Comparison of ENCODE assay signal across 9 cellular contexts in genomic region chr12:95820096-95820703, GRCh38. TPM values are rescaled to one million over a fixed set of nuclear protein-coding genes. Genes with fewer than 3 reads are reported as not detected.
A peak's percentile ranks its signal among the peaks of the same experiment; 100 is the strongest.
DNase-seq lines count a peak whose midpoint lies in the region; ATAC-seq and TF ChIP-seq lines count a peak whose summit lies in the region.
"Had no signal": no experiment of that assay in that cellular context is flagged by ENCODE, and none has a peak within 500 bp of the region (broad histone marks: within the 10 kb centered on the region; RNA-seq: fewer than 3 reads in every experiment).

No MANE protein-coding gene starts in this region.

- no peak overlapping the region for H3K27ac ChIP-seq in AG04450 (ENCODE audit: low read depth, low read length)
- H3K27ac ChIP-seq in OCI-LY1 (ENCODE audit: low read depth, low read length, poor library complexity, severe bottlenecking): no peak overlapping the region
- no peak overlapping the region for H3K27ac ChIP-seq in psoas muscle

- peak; percentile 65 for TF ChIP-seq CTCF in AG04450 (IDR thresholded peaks at IDR 0.05; ENCODE audit: low read depth, low read length)
- TF ChIP-seq CTCF in HFFc6 (IDR thresholded peaks at IDR 0.05): peak; percentile 87
- peak; percentile 22; the same call in 1 of the 2 replicates for TF ChIP-seq CTCF in OCI-LY1 (IDR thresholded peaks at IDR 0.05; ENCODE audit: low read length)
- peak; percentile 44 for TF ChIP-seq CTCF in psoas muscle (IDR thresholded peaks at IDR 0.05)

- H3K27me3 ChIP-seq in AG04450 (ENCODE audit: control insufficient read depth, insufficient read depth, low read length): peaks cover 5% of the 10 kb centered on the region
- H3K27me3 ChIP-seq in OCI-LY1 (ENCODE audit: insufficient read depth, low read length): no peaks in the 10 kb centered on the region
- no peaks in the 10 kb centered on the region for H3K27me3 ChIP-seq in psoas muscle (ENCODE audit: insufficient read depth in 3 of 3, low read length in 2 of 3)

- peaks cover 12% of the 10 kb centered on the region; the same call in 1 of the 2 replicates for H3K27me3 Mint-ChIP-seq in HFFc6 (ENCODE audit: insufficient read depth)

- no peak overlapping the region for H2AFZ ChIP-seq in OCI-LY1 (ENCODE audit: low read length)

- no peak overlapping the region for H3K4me3 ChIP-seq in AG04450 (ENCODE audit: low read depth, low read length)
- no peak overlapping the region for H3K4me3 ChIP-seq in OCI-LY1 (ENCODE audit: low read depth, low read length, poor library complexity, severe bottlenecking)
- H3K4me3 ChIP-seq in psoas muscle: no peak overlapping the region

- H3K36me3 ChIP-seq in OCI-LY1 (ENCODE audit: insufficient read depth, low read length): no peaks in the 10 kb centered on the region
- H3K36me3 ChIP-seq in psoas muscle (ENCODE audit: insufficient read depth in 1 of 2, low read depth in 1 of 2): no peaks in the 10 kb centered on the region

- H3K4me1 Mint-ChIP-seq in HFFc6 (ENCODE audit: low read depth): no peaks in the 10 kb centered on the region
- H3K4me1 Mint-ChIP-seq: activated naive CD4-positive, alpha-beta T cell treated with anti-CD3 and anti-CD28 coated beads, Interleukin-2, amount 50 U/mL, for 24 hours had no signal

- DNase-seq in AG04450 (ENCODE audit: low read depth, low spot score): peak; percentile 23
- DNase-seq in HFFc6: peak; percentile 62
- no peak for DNase-seq in psoas muscle
- no peak for DNase-seq in NOMO-1 (lab: John Stamatoyannopoulos, UW; ENCODE audit: unreplicated experiment in 2 of 2)
- no peak for DNase-seq in OCI-M2 (lab: John Stamatoyannopoulos, UW; ENCODE audit: unreplicated experiment)
- no peak for DNase-seq in 8988T

- H3K4me2 ChIP-seq in OCI-LY1 (ENCODE audit: low read length): no peak overlapping the region

- no peaks in the 10 kb centered on the region for H4K20me1 ChIP-seq in OCI-LY1 (ENCODE audit: insufficient read depth, low read length)

- H3K9ac ChIP-seq in OCI-LY1 (ENCODE audit: low read length): no peak overlapping the region

- H3K4me3 Mint-ChIP-seq in HFFc6: no peak overlapping the region
- H3K4me3 Mint-ChIP-seq: activated naive CD4-positive, alpha-beta T cell treated with anti-CD3 and anti-CD28 coated beads, Interleukin-2, amount 50 U/mL, for 24 hours had no signal

- H3K9me2 ChIP-seq in OCI-LY1 (ENCODE audit: low read depth, low read length): no peaks in the 10 kb centered on the region

- H3K4me1 ChIP-seq in OCI-LY1 (ENCODE audit: insufficient read depth, low read length, severe bottlenecking) (no peaks in the 10 kb centered on the region), psoas muscle (no peaks in the 10 kb centered on the region)

- H3K27ac Mint-ChIP-seq in HFFc6: no peak overlapping the region
- H3K27ac Mint-ChIP-seq: activated naive CD4-positive, alpha-beta T cell treated with anti-CD3 and anti-CD28 coated beads, Interleukin-2, amount 50 U/mL, for 24 hours had no signal

- intact Hi-C loops in psoas muscle (cut with DNase I): no loop called here

- CTCF ChIA-PET in AG04450 (lab: Charles Lee): interaction anchor here (0.5 to 1.0 kb wide), 5 partner anchors 11 to 267 kb away, joined by 3 to 6 read pairs (median 3); no protein-coding TSS in a partner anchor

- POLR2A ChIA-PET in AG04450 (lab: Yijun Ruan, JAX): no interaction called here

- no peaks in the 10 kb centered on the region for H3K9me3 ChIP-seq in AG04450 (ENCODE audit: control insufficient read depth, insufficient read depth, low read length)
- no peaks in the 10 kb centered on the region for H3K9me3 ChIP-seq in OCI-LY1 (ENCODE audit: low read length)
- H3K9me3 ChIP-seq in psoas muscle: no peaks in the 10 kb centered on the region

- no peaks in the 10 kb centered on the region for H3K9me3 Mint-ChIP-seq in HFFc6
- H3K9me3 Mint-ChIP-seq: activated naive CD4-positive, alpha-beta T cell treated with anti-CD3 and anti-CD28 coated beads, Interleukin-2, amount 50 U/mL, for 24 hours had no signal

- no peaks in the 10 kb centered on the region for H3K36me3 Mint-ChIP-seq in HFFc6 (ENCODE audit: low read depth)
- H3K36me3 Mint-ChIP-seq: activated naive CD4-positive, alpha-beta T cell treated with anti-CD3 and anti-CD28 coated beads, Interleukin-2, amount 50 U/mL, for 24 hours had no signal

- H3K79me2 ChIP-seq in OCI-LY1 (ENCODE audit: insufficient read depth, low read length): no peaks in the 10 kb centered on the region

- ATAC-seq in esophagus mucosa (peak; percentile 45), psoas muscle (peak in 3 of 4 donors; percentile 45 to 59 (median 53))

- 0 to 3% (median 0%) methylated on average over 1 of the region's 1 CpG for WGBS in psoas muscle, 3 donors

- H3F3A ChIP-seq in OCI-LY1 (ENCODE audit: insufficient read depth, low read length): no peaks in the 10 kb centered on the region

RNA-seq across cellular contexts. Expression of gene NTN4, which starts 29.6 kb away (rescaled TPM):
- polyA plus RNA-seq in AG04450 (2011; rRNA removed) (132 and 147 TPM in 2 replicates), psoas muscle (1 to 10 TPM; 2.9 to 4.3 (median 3.8) TPM)
- 215 and 284 TPM in 2 replicates for polyA minus RNA-seq in AG04450 (2011; rRNA and poly(A)+ RNA removed)
- total RNA-seq in HFFc6 (2021; fragmentation: NEBNext Ultra II Directional; extraction: Animal tissue kit (Norgen Biotek cat#: 25700)): 100 to 1,000 TPM in 3 of 6 experiments, 10 to 100 TPM in 3; 51.3 to 117 (median 101) TPM
- total RNA-seq in esophagus mucosa (5.5 TPM), psoas muscle (10 to 100 TPM in 1 of 4 donors, 1 to 10 TPM in 3; 3.9 to 13.3 (median 5.4) TPM)

RNA-seq across cellular contexts. Expression of gene SNRPF, which starts 38.6 kb away (rescaled TPM):
- polyA plus RNA-seq in AG04450 (2011; rRNA removed): 12.7 and 21.4 TPM in 2 replicates
- polyA minus RNA-seq in AG04450 (2011; rRNA and poly(A)+ RNA removed): 6.3 and 6.6 TPM in 2 replicates
- total RNA-seq in HFFc6 (2021; fragmentation: NEBNext Ultra II Directional; extraction: Animal tissue kit (Norgen Biotek cat#: 25700)): 10 to 100 TPM; 24.2 to 31.9 (median 27.8) TPM
- 33.6 TPM for total RNA-seq in esophagus mucosa
- 10 to 100 TPM in 3 of 4 donors, 1 to 10 TPM in 1; 8.8 to 13.7 (median 11.3) TPM for total RNA-seq in psoas muscle
- 10 to 100 TPM; 16.3 to 40.8 (median 24.2) TPM for polyA plus RNA-seq in psoas muscle

Comparison
In these comparisons a context has a peak if more than half of its experiments do, and no peak if none do; other contexts are left out.
1. DNase-seq: peak in AG04450 (single experiment) and HFFc6 (single experiment); none in psoas muscle (0 of 2), NOMO-1 (0 of 2), OCI-M2 (single experiment) and 8988T (single experiment).
2. CTCF ChIP-seq: peak in every context shown above with its lines; median percentile 87 in HFFc6; 65 in AG04450; 44 in psoas muscle; 22 in OCI-LY1.